ENCODE assay signal across 8 cellular contexts in genomic region chr20:31698803-31699718, GRCh38. TPM values are rescaled to one million over a fixed set of nuclear protein-coding genes. Genes with fewer than 3 reads are reported as not detected.
DNase-seq lines count a peak whose midpoint lies in the region; ATAC-seq, FAIRE-seq and TF ChIP-seq lines count a peak whose summit lies in the region.

No MANE protein-coding gene starts in this region.

- TSS peak; percentile 10 for BruUV-seq in HCT116 (replicated peaks; lab: Mats Ljungman, UMichigan)

- H3K27me3 ChIP-seq in HCT116 (ENCODE audit: insufficient read depth, low read length) = no peaks in the 10 kb centered on the region
- no peaks in the 10 kb centered on the region for H3K27me3 ChIP-seq in MG63
- no peaks in the 10 kb centered on the region for H3K27me3 ChIP-seq in parathyroid adenoma (ENCODE audit: control insufficient read depth, insufficient read depth, low read length)

- peak overlapping the region; percentile 84 for H3K27ac Mint-ChIP-seq in activated CD8-positive, alpha-beta T cell treated with anti-CD3 and anti-CD28 coated beads, Interleukin-2, amount 10 ng/mL, durations not matched to agents 7 days and 5 days

- no peaks in the 10 kb centered on the region for H3K9me2 ChIP-seq in HCT116 (ENCODE audit: insufficient read depth)

- TF ChIP-seq CTCF in HCT116 (IDR thresholded peaks at IDR 0.05 in 2 of 3, conservative IDR thresholded peaks at IDR 0.05 in 1 of 3; ENCODE audit: borderline replicate concordance in 1 of 3, insufficient read depth in 1 of 3, low read depth in 2 of 3, low read length in 2 of 3) (no peak), parathyroid adenoma (IDR thresholded peaks at IDR 0.05) (no peak)

- H3K9me3 ChIP-seq in HCT116 (ENCODE audit: control insufficient read depth in 1 of 2, insufficient read depth in 1 of 2, low read depth in 1 of 2, low read length in 2 of 2) (no peaks in the 10 kb centered on the region), MG63 (no peaks in the 10 kb centered on the region), parathyroid adenoma (ENCODE audit: control insufficient read depth, low read length) (no peaks in the 10 kb centered on the region)

- H3K27ac ChIP-seq in HCT116 (ENCODE audit: low read depth, low read length) = peak overlapping the region; percentile 81
- peak overlapping the region; percentile 55 for H3K27ac ChIP-seq in parathyroid adenoma

- H3K36me3 ChIP-seq in HCT116 (ENCODE audit: control insufficient read depth in 1 of 2, insufficient read depth in 2 of 2, low read length in 2 of 2) (peaks cover 2 to 49% of the 10 kb centered on the region in 2 experiments; a peak in 3 of 4 replicates), MG63 (peaks cover 38% of the 10 kb centered on the region), parathyroid adenoma (ENCODE audit: control insufficient read depth, insufficient read depth, low read length) (no peaks in the 10 kb centered on the region)

- peaks cover 37% of the 10 kb centered on the region for H3K36me3 Mint-ChIP-seq in activated T-cell treated with anti-CD3 and anti-CD28 coated beads, Interleukin-2, amount 50 U/mL, for 4 hours (ENCODE audit: insufficient read depth)
- H3K36me3 Mint-ChIP-seq in activated CD8-positive, alpha-beta T cell treated with anti-CD3 and anti-CD28 coated beads, Interleukin-2, amount 10 ng/mL, durations not matched to agents 7 days and 5 days (ENCODE audit: low read depth) = peaks cover 57% of the 10 kb centered on the region

- H3K4me3 ChIP-seq in HCT116 (replicated peaks in 1 of 2; ENCODE audit: low read depth in 1 of 2, low read length in 2 of 2) = peak overlapping the region in 1 of 2 experiments; percentile 10; a peak in 1 of 4 replicates
- no peak overlapping the region for H3K4me3 ChIP-seq in MG63
- H3K4me3 ChIP-seq in parathyroid adenoma (ENCODE audit: low read depth, low read length) = peak overlapping the region; percentile 4

- no peak for DNase-seq in activated T-cell treated with anti-CD3 and anti-CD28 coated beads, Interleukin-2, amount 50 U/mL, for 4 hours
- DNase-seq in activated T-cell treated with anti-CD3 and anti-CD28 coated beads for 4 hours (no peak), HCT116 (ENCODE audit: low read depth, low spot score) (peak; percentile 44), MG63 (peak; percentile 83), frontal cortex (ENCODE audit: low spot score in 2 of 2) (peak; percentile 33 to 67)
- DNase-seq in activated CD8-positive, alpha-beta T cell treated with anti-CD3 and anti-CD28 coated beads, Interleukin-2, amount 10 ng/mL, durations not matched to agents 7 days and 5 days = peak; percentile 45
- DNase-seq in stimulated activated naive CD4-positive, alpha-beta T cell treated with Interleukin-2 at 50 U/mL for 16 hours (lab: John Stamatoyannopoulos, UW) = no peak

- H3K27me3 Mint-ChIP-seq in activated T-cell treated with anti-CD3 and anti-CD28 coated beads, Interleukin-2, amount 50 U/mL, for 4 hours (ENCODE audit: low read depth) = no peaks in the 10 kb centered on the region
- H3K27me3 Mint-ChIP-seq in activated CD8-positive, alpha-beta T cell treated with anti-CD3 and anti-CD28 coated beads, Interleukin-2, amount 10 ng/mL, durations not matched to agents 7 days and 5 days (ENCODE audit: low read depth) = no peaks in the 10 kb centered on the region

- intact Hi-C loops in HCT116 (cut with micrococcal nuclease) = no loop called here

- H3K9me3 Mint-ChIP-seq in activated T-cell treated with anti-CD3 and anti-CD28 coated beads, Interleukin-2, amount 50 U/mL, for 4 hours = no peaks in the 10 kb centered on the region
- no peaks in the 10 kb centered on the region for H3K9me3 Mint-ChIP-seq in activated CD8-positive, alpha-beta T cell treated with anti-CD3 and anti-CD28 coated beads, Interleukin-2, amount 10 ng/mL, durations not matched to agents 7 days and 5 days (ENCODE audit: insufficient read depth)

- no peak for TF ChIP-seq POLR2A in HCT116 (IDR thresholded peaks at IDR 0.05; ENCODE audit: borderline replicate concordance, extremely low read depth, insufficient read depth, insufficient read length)

- RAD21 ChIA-PET in HCT116 (lab: Charles Lee; ENCODE audit: low non-redundant PET in 1 of 2, low total read pairs in 2 of 2, uncharacterized antibody in 2 of 2, unreplicated experiment in 2 of 2) = no interaction called here

- H3K4me2 ChIP-seq in HCT116 (ENCODE audit: low read length) (peak overlapping the region; percentile 57), parathyroid adenoma (ENCODE audit: low read length) (peak overlapping the region; percentile 4)

- no peak overlapping the region for H3K4me3 Mint-ChIP-seq in activated T-cell treated with anti-CD3 and anti-CD28 coated beads, Interleukin-2, amount 50 U/mL, for 4 hours
- H3K4me3 Mint-ChIP-seq in activated CD8-positive, alpha-beta T cell treated with anti-CD3 and anti-CD28 coated beads, Interleukin-2, amount 10 ng/mL, durations not matched to agents 7 days and 5 days = peak overlapping the region; percentile 27

- H4K20me1 ChIP-seq in HCT116 (ENCODE audit: insufficient read depth) = no peaks in the 10 kb centered on the region

- H3K4me1 Mint-ChIP-seq in activated T-cell treated with anti-CD3 and anti-CD28 coated beads, Interleukin-2, amount 50 U/mL, for 4 hours (ENCODE audit: low read depth) = peaks cover 60% of the 10 kb centered on the region
- peaks cover 65% of the 10 kb centered on the region for H3K4me1 Mint-ChIP-seq in activated CD8-positive, alpha-beta T cell treated with anti-CD3 and anti-CD28 coated beads, Interleukin-2, amount 10 ng/mL, durations not matched to agents 7 days and 5 days (ENCODE audit: low read depth)

- H3K79me2 ChIP-seq in HCT116 (ENCODE audit: insufficient read depth, low read length) = peaks cover 100% of the 10 kb centered on the region
- H3K79me2 ChIP-seq in parathyroid adenoma = peaks cover 61% of the 10 kb centered on the region

- POLR2A ChIA-PET in HCT116 (lab: Charles Lee) = interaction anchor here (0.9 to 2.0 kb wide), 9 partner anchors 8 to 37 kb away, joined by 3 to 9 read pairs (median 5); partner anchors contain the start of gene BCL2L1
- POLR2A ChIA-PET in activated CD8-positive, alpha-beta T cell treated with anti-CD3 and anti-CD28 coated beads, Interleukin-2, amount 10 ng/mL, durations not matched to agents 7 days and 5 days (lab: Charles Lee) = interaction anchor here (0.7 to 4.9 kb wide), 8 partner anchors 11 to 38 kb away, joined by 3 to 44 read pairs (median 6); partner anchors contain the start of gene BCL2L1

- H3K9ac ChIP-seq in HCT116 (ENCODE audit: low read length) = peak overlapping the region; percentile 46
- no peak overlapping the region for H3K9ac ChIP-seq in parathyroid adenoma

- no peak for TF ChIP-seq RAD21 in HCT116 (IDR thresholded peaks at IDR 0.05; ENCODE audit: low read depth)

- peak; percentile 76 to 81 for ATAC-seq in activated T-cell treated with anti-CD3 and anti-CD28 coated beads, Interleukin-2, amount 50 U/mL, for 4 hours
- no peak for ATAC-seq in HCT116
- peak; percentile 76 for ATAC-seq in activated CD8-positive, alpha-beta T cell treated with anti-CD3 and anti-CD28 coated beads, Interleukin-2, amount 10 ng/mL, durations not matched to agents 7 days and 5 days

- no peak for FAIRE-seq in frontal cortex (lab: Jason Lieb, UNC)

- CTCF ChIA-PET in HCT116 (lab: Charles Lee) = interaction anchor here (1.6 to 2.0 kb wide), 3 partner anchors 24 to 139 kb away, joined by 6 to 12 read pairs (median 6); partner anchors contain the start of gene BCL2L1
- CTCF ChIA-PET in activated CD8-positive, alpha-beta T cell treated with anti-CD3 and anti-CD28 coated beads, Interleukin-2, amount 10 ng/mL, durations not matched to agents 7 days and 5 days (lab: Charles Lee) = interaction anchor here (0.9 to 4.5 kb wide), 11 partner anchors 12 to 137 kb away, joined by 3 to 54 read pairs (median 7); partner anchors contain the start of gene BCL2L1

- no peak overlapping the region for H2AFZ ChIP-seq in HCT116 (ENCODE audit: low read depth, low read length, poor library complexity, severe bottlenecking)
- no peak overlapping the region for H2AFZ ChIP-seq in parathyroid adenoma

- H3K4me1 ChIP-seq in HCT116 (ENCODE audit: control insufficient read depth in 1 of 2, insufficient read depth in 2 of 2, low read length in 2 of 2) (peaks cover 83 to 99% of the 10 kb centered on the region in 2 experiments), parathyroid adenoma (peaks cover 21% of the 10 kb centered on the region)

TF ChIP-seq in HCT116, 20 proteins besides CTCF, POLR2A, EP300 and RAD21 (continues in another document):
- TF ChIP-seq ZNF274 (IDR thresholded peaks at IDR 0.05; ENCODE audit: low read depth, low read length) (no peak), CBX3 (IDR thresholded peaks at IDR 0.05; ENCODE audit: low read depth) (peak; percentile 53; the same call in 1 of the 2 replicates), ELF1 (IDR thresholded peaks at IDR 0.05; ENCODE audit: borderline replicate concordance, low read depth) (no peak), SRF (IDR thresholded peaks at IDR 0.05; ENCODE audit: low read depth) (no peak), YY1 (IDR thresholded peaks at IDR 0.05; ENCODE audit: extremely low read depth, insufficient replicate concordance, low read depth, low read length) (no peak), CEBPB (IDR thresholded peaks at IDR 0.05; ENCODE audit: low read depth) (peak; percentile 62), SIN3A (IDR thresholded peaks at IDR 0.05; ENCODE audit: low read depth) (peak; percentile 73; the same call in 1 of the 2 replicates), JUND (IDR thresholded peaks at IDR 0.05) (peak; percentile 80), MAX (IDR thresholded peaks at IDR 0.05) (peak; percentile 60; the same call in 1 of the 2 replicates), EZH2 (IDR thresholded peaks at IDR 0.05) (no peak)

RNA-seq across cellular contexts. Expression of gene BCL2L1, which starts 23.6 kb away (rescaled TPM):
- total RNA-seq in activated T-cell treated with anti-CD3 and anti-CD28 coated beads, Interleukin-2, amount 50 U/mL, for 4 hours = 100 to 1,000 TPM; 237 to 274 (median 248) TPM
- total RNA-seq in HCT116 (2021; ENCODE audit: unreplicated experiment) = 226 TPM
- 186 and 209 TPM in 2 replicates for polyA plus RNA-seq in HCT116 (2012)
- total RNA-seq in MG63 (2014; rRNA removed; shearing (Covaris generic); ENCODE audit: low replicate concordance) = 63.0 and 64.2 TPM in 2 replicates
- 10 to 100 TPM; 71.4 to 73.0 TPM for total RNA-seq in activated CD8-positive, alpha-beta T cell treated with anti-CD3 and anti-CD28 coated beads, Interleukin-2, amount 10 ng/mL, durations not matched to agents 7 days and 5 days
- total RNA-seq in frontal cortex = 32.6 TPM

RNA-seq across cellular contexts. Expression of gene TPX2, which starts 40.0 kb away (rescaled TPM):
- 1 to 10 TPM; 8.0 to 9.9 (median 9.3) TPM for total RNA-seq in activated T-cell treated with anti-CD3 and anti-CD28 coated beads, Interleukin-2, amount 50 U/mL, for 4 hours
- total RNA-seq in HCT116 (2021; ENCODE audit: unreplicated experiment) (163 TPM), frontal cortex (5.7 TPM)
- polyA plus RNA-seq in HCT116 (2012) = 94.9 and 129 TPM in 2 replicates
- total RNA-seq in MG63 (2014; rRNA removed; shearing (Covaris generic); ENCODE audit: low replicate concordance) = 123 and 139 TPM in 2 replicates
- 100 to 1,000 TPM; 172 to 174 TPM for total RNA-seq in activated CD8-positive, alpha-beta T cell treated with anti-CD3 and anti-CD28 coated beads, Interleukin-2, amount 10 ng/mL, durations not matched to agents 7 days and 5 days

Comparison
In these comparisons a context has a peak if more than half of its experiments do, and no peak if none do; other contexts are left out.
1. DNase-seq: peak in HCT116 (single experiment), MG63 (single experiment), activated CD8-positive, alpha-beta T cell treated with anti-CD3 and anti-CD28 coated beads, Interleukin-2, amount 10 ng/mL, durations not matched to agents 7 days and 5 days (single experiment) and frontal cortex (2 of 2); none in activated T-cell treated with anti-CD3 and anti-CD28 coated beads, Interleukin-2, amount 50 U/mL, for 4 hours (single experiment), activated T-cell treated with anti-CD3 and anti-CD28 coated beads for 4 hours (single experiment) and stimulated activated naive CD4-positive, alpha-beta T cell treated with Interleukin-2 at 50 U/mL for 16 hours (single experiment).
2. RNA of gene TPX2, which starts 40.0 kb away (total RNA-seq): 172 to 174 TPM in activated CD8-positive, alpha-beta T cell treated with anti-CD3 and anti-CD28 coated beads, Interleukin-2, amount 10 ng/mL, durations not matched to agents 7 days and 5 days, 163 TPM in HCT116 (single experiment) and 123 to 139 TPM in MG63; 8.0 to 9.9 TPM in activated T-cell treated with anti-CD3 and anti-CD28 coated beads, Interleukin-2, amount 50 U/mL, for 4 hours and 5.7 TPM in frontal cortex (single experiment); every median in the first group is over 10 times any median in the second.